18 cellular contexts compared by ENCODE assay signal in genomic region chr3:127424766-127425504, GRCh38.
DNase-seq lines count a peak whose midpoint lies in the region; ATAC-seq and TF ChIP-seq lines count a peak whose summit lies in the region.
"Had no signal": no experiment of that assay in that cellular context is flagged by ENCODE, and none has a peak within 500 bp of the region (broad histone marks: within the 10 kb centered on the region; RNA-seq: fewer than 3 reads in every experiment).

No MANE protein-coding gene starts in this region.

- H3K9ac ChIP-seq in SK-N-SH, result no peak overlapping the region

- intact Hi-C loops in posterior vena cava (cut with DNase I), result no loop called here

- no peaks in the 10 kb centered on the region for H3K79me2 ChIP-seq in SK-N-SH (ENCODE audit: insufficient read depth)

- no peak overlapping the region for H3K27ac ChIP-seq in SK-N-SH (ENCODE audit: low read depth in 2 of 2, low read length in 1 of 2)
- H3K27ac ChIP-seq: Peyer's patch had no signal

- TF ChIP-seq RAD21 in SK-N-SH (IDR thresholded peaks at IDR 0.05; ENCODE audit: low read length), result no peak

- DNase-seq in GM13976 (ENCODE audit: low spot score) (peak; percentile 15), SK-N-SH (peak; percentile 48), glutamatergic neuron (no peak), posterior vena cava (ENCODE audit: low spot score) (peak; percentile 50), inferior parietal cortex (ENCODE audit: extremely low spot score) (no peak)
- no peak for DNase-seq in activated CD4-positive, CD25-positive, alpha-beta regulatory T cell (lab: John Stamatoyannopoulos, UW)
- DNase-seq: activated naive CD4-positive, alpha-beta T cell treated with anti-CD3 and anti-CD28 coated beads, Interleukin-2, amount 50 U/mL, for 16 hours; activated T-cell treated with anti-CD3 and anti-CD28 coated beads, Interleukin-2, amount 50 U/mL, for 24 hours; CD8-positive, alpha-beta memory T cell; H7; IMR-90; MG63; naive B cell; NCI-H1436 treated with DMSO at 0.1 percent for 48 hours; NCI-H82; stimulated activated naive CD4-positive, alpha-beta T cell treated with Interleukin-2 at 50 U/mL for 16 hours had no signal

- no peaks in the 10 kb centered on the region for H3K36me3 Mint-ChIP-seq in glutamatergic neuron (ENCODE audit: unreplicated experiment)
- H3K36me3 Mint-ChIP-seq: CD8-positive, alpha-beta memory T cell; naive B cell had no signal

- H3K27ac Mint-ChIP-seq in glutamatergic neuron (ENCODE audit: unreplicated experiment), result peak overlapping the region; percentile 66
- H3K27ac Mint-ChIP-seq: activated T-cell treated with anti-CD3 and anti-CD28 coated beads, Interleukin-2, amount 50 U/mL, for 24 hours; CD8-positive, alpha-beta memory T cell; naive B cell had no signal

- no peak for ATAC-seq in GM18861 (IDR thresholded peaks at IDR 0.05; ENCODE audit: unreplicated experiment)

- no peak overlapping the region for H3K4me3 Mint-ChIP-seq in glutamatergic neuron (ENCODE audit: unreplicated experiment)
- H3K4me3 Mint-ChIP-seq: activated T-cell treated with anti-CD3 and anti-CD28 coated beads, Interleukin-2, amount 50 U/mL, for 24 hours; CD8-positive, alpha-beta memory T cell; naive B cell had no signal

- no peaks in the 10 kb centered on the region for H4K20me1 ChIP-seq in SK-N-SH (ENCODE audit: insufficient read depth)

- no peaks in the 10 kb centered on the region for H3K9me3 Mint-ChIP-seq in glutamatergic neuron (ENCODE audit: unreplicated experiment)
- H3K9me3 Mint-ChIP-seq: activated T-cell treated with anti-CD3 and anti-CD28 coated beads, Interleukin-2, amount 50 U/mL, for 24 hours had no signal

- no peak for TF ChIP-seq CTCF in GM13976 (IDR thresholded peaks at IDR 0.05; ENCODE audit: borderline replicate concordance, control extremely low read depth, extremely low read depth, insufficient read depth, missing control alignments)
- no peak for TF ChIP-seq CTCF in SK-N-SH (IDR thresholded peaks at IDR 0.05)
- TF ChIP-seq CTCF in glutamatergic neuron (IDR thresholded peaks at IDR 0.05; ENCODE audit: partially characterized antibody, unreplicated experiment), result no peak

- no peak overlapping the region for H2AFZ ChIP-seq in SK-N-SH (ENCODE audit: low read depth)

- peaks cover 3% of the 10 kb centered on the region for H3K27me3 Mint-ChIP-seq in glutamatergic neuron (ENCODE audit: unreplicated experiment)

- H3K4me1 Mint-ChIP-seq in glutamatergic neuron (ENCODE audit: low read depth, unreplicated experiment), result peaks cover 12% of the 10 kb centered on the region
- H3K4me1 Mint-ChIP-seq: CD8-positive, alpha-beta memory T cell; naive B cell had no signal

- WGBS in SK-N-SH (ENCODE audit: low lambda C conversion rate), result 50% methylated on average over 8 of the region's 8 CpGs

- peaks cover 0 to 4% of the 10 kb centered on the region in 2 experiments; a peak in 2 of 4 replicates for H3K4me1 ChIP-seq in SK-N-SH (ENCODE audit: control insufficient read depth in 1 of 2, insufficient read depth in 2 of 2, low read depth in 1 of 2, low read length in 1 of 2)
- H3K4me1 ChIP-seq: Peyer's patch had no signal

- H3F3A ChIP-seq in SK-N-SH (replicated peaks; ENCODE audit: insufficient read depth), result no peaks in the 10 kb centered on the region

- no peak overlapping the region for H3K4me2 ChIP-seq in SK-N-SH

- no peaks in the 10 kb centered on the region for H3K36me3 ChIP-seq in SK-N-SH (replicated peaks in 1 of 2; ENCODE audit: control insufficient read depth in 1 of 2, insufficient read depth in 2 of 2, low read length in 1 of 2)
- H3K36me3 ChIP-seq: MG63, Peyer's patch had no signal

- CTCF ChIA-PET in SK-N-SH (lab: Yijun Ruan, JAX), result interaction anchor here (0.5 to 3.1 kb wide), 5 partner anchors 10 to 51 kb away, joined by 3 to 10 read pairs (median 4); no protein-coding TSS in a partner anchor

- no peaks in the 10 kb centered on the region for H3K9me3 ChIP-seq in SK-N-SH
- H3K9me3 ChIP-seq: MG63, Peyer's patch had no signal

- no peaks in the 10 kb centered on the region for H3K9me2 ChIP-seq in SK-N-SH

- in situ Hi-C loops in GM13976 (cut with MboI; ENCODE audit: low sequenced_read_pairs, unreplicated experiment), result loop anchor here (25.0 kb wide), 1 partner anchor 738 kb away; no protein-coding TSS in a partner anchor

- no peak for TF ChIP-seq EP300 in SK-N-SH (IDR thresholded peaks at IDR 0.05; ENCODE audit: borderline replicate concordance in 1 of 2, low read depth in 1 of 2, low read length in 1 of 2)

- peaks cover 8% of the 10 kb centered on the region; the same call in 1 of the 2 replicates for H3K27me3 ChIP-seq in SK-N-SH (ENCODE audit: insufficient read depth)

- H3K4me3 ChIP-seq in SK-N-SH (ENCODE audit: low read depth in 2 of 2, low read length in 1 of 2), result no peak overlapping the region
- H3K4me3 ChIP-seq: MG63, Peyer's patch had no signal

- POLR2A ChIA-PET in SK-N-SH (lab: Yijun Ruan, JAX), result no interaction called here

TF ChIP-seq in SK-N-SH, 30 proteins besides CTCF, POLR2A, EP300 and RAD21:
- TF ChIP-seq EZH2phosphoT487 (IDR thresholded peaks at IDR 0.05; ENCODE audit: borderline replicate concordance, low read depth), result no peak
- TF ChIP-seq FOXJ3 (CRISPR knock-in tag; IDR thresholded peaks at IDR 0.05), result no peak
- no peak for TF ChIP-seq NRF1 (IDR thresholded peaks at IDR 0.05; ENCODE audit: low read depth, low read length)

Comparison
In these comparisons a context has a peak if more than half of its experiments do, and no peak if none do; other contexts are left out.
1. DNase-seq: peak in GM13976 (single experiment), SK-N-SH (single experiment) and posterior vena cava (single experiment); none in glutamatergic neuron (single experiment), activated CD4-positive, CD25-positive, alpha-beta regulatory T cell (0 of 4) and inferior parietal cortex (single experiment).